ENCODE assay signal across 1 cellular context in genomic region chr10:32890444-32890843, GRCh38.
TF ChIP-seq lines count a peak whose summit lies in the region.

No MANE protein-coding gene starts in this region.

TF ChIP-seq in SK-N-SH treated with all-trans-retinoic acid at 6 μM for 48 hours, 23 proteins besides CTCF, POLR2A, EP300 and RAD21 (continued from another document):
- no peak for TF ChIP-seq CSRNP3 (CRISPR knock-in tag; IDR thresholded peaks at IDR 0.05)
- no peak for TF ChIP-seq PPARA (CRISPR knock-in tag; IDR thresholded peaks at IDR 0.05; ENCODE audit: borderline replicate concordance)
- TF ChIP-seq SNAI2 (CRISPR knock-in tag; IDR thresholded peaks at IDR 0.05): no peak
- no peak for TF ChIP-seq ZNF70 (CRISPR knock-in tag; IDR thresholded peaks at IDR 0.05)
- TF ChIP-seq OSR1 (CRISPR knock-in tag; IDR thresholded peaks at IDR 0.05): no peak
- no peak for TF ChIP-seq RARB (CRISPR knock-in tag; IDR thresholded peaks at IDR 0.05)
- no peak for TF ChIP-seq GLIS3 (CRISPR knock-in tag; IDR thresholded peaks at IDR 0.05)
- no peak for TF ChIP-seq ESRRG (CRISPR knock-in tag; IDR thresholded peaks at IDR 0.05)
- TF ChIP-seq TOX (CRISPR knock-in tag; IDR thresholded peaks at IDR 0.05; ENCODE audit: borderline replicate concordance): no peak
